ENCODE assay signal across 11 cellular contexts in the genomic region with DNA sequence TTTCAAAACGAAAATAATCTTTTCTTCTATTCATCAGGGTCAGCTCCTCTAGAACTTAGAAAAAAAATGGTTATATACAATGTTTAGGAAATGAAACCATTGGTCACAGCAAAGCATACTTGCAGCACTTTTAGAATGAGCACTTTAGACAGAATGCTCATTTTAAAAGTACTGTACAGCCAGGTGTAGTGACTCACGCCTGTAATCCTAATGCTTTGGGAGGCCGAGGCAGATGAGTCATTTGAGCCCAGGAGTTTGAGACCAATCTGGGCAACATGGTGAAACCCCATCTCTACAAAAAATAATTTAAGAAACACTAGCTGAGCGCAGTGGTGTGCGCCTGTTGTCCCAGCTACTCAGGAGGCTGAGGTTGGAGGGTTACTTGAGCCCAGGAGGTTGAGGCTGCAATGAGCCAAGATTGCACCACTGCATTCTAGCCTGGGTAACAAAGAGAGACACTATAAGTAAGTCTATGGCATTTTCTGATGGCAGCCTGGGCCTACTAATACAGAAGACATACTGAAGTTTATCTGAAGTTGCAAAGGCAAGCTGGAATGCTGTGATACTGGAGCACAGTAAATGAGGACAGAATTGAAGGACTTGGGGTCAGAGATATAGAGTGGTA.
A peak's percentile ranks its signal among the peaks of the same experiment; 100 is the strongest.
DNase-seq lines count a peak whose midpoint lies in the region; ATAC-seq, FAIRE-seq and TF ChIP-seq lines count a peak whose summit lies in the region.
"Had no signal": no experiment of that assay in that cellular context is flagged by ENCODE, and none has a peak within 500 bp of the region (broad histone marks: within the 10 kb centered on the region; RNA-seq: fewer than 3 reads in every experiment).

No MANE protein-coding gene starts in this region.

- DNase-seq in GM18507 (ENCODE audit: extremely low spot score, insufficient read length, low read depth): no peak
- peak; percentile 85 for DNase-seq in epithelial cell of esophagus (ENCODE audit: low read depth)
- no peak for DNase-seq in RPMI8226
- no peak for DNase-seq in NCI-H146 (lab: John Stamatoyannopoulos, UW)
- DNase-seq in COLO829 (ENCODE audit: low spot score): no peak
- DNase-seq in putamen (ENCODE audit: low spot score): no peak
- DNase-seq: activated T-cell treated with anti-CD3 and anti-CD28 coated beads, Interleukin-2, amount 50 U/mL, for 4 hours; NCI-H526 had no signal

- ATAC-seq in GM21423 (IDR thresholded peaks at IDR 0.05; ENCODE audit: unreplicated experiment) (peak; percentile 80), HG03175 (IDR thresholded peaks at IDR 0.05; ENCODE audit: unreplicated experiment) (peak; percentile 67)

- no peak for TF ChIP-seq CTCF in epithelial cell of esophagus (IDR thresholded peaks at IDR 0.05; ENCODE audit: insufficient read depth, low read depth, low read length, missing control alignments)

- peak; percentile 72 for FAIRE-seq in GM18507 (lab: Jason Lieb, UNC)

- H3K4me3 ChIP-seq in epithelial cell of esophagus (ENCODE audit: low read length): no peak overlapping the region
- H3K4me3 ChIP-seq: suprapubic skin had no signal
